Comparison of ENCODE assay signal across 23 cellular contexts in genomic region chr16:50745940-50746339, GRCh38. TPM values are rescaled to one million over a fixed set of nuclear protein-coding genes. Genes with fewer than 3 reads are reported as not detected.
DNase-seq lines count a peak whose midpoint lies in the region; ATAC-seq, FAIRE-seq and TF ChIP-seq lines count a peak whose summit lies in the region.
"Had no signal": no experiment of that assay in that cellular context is flagged by ENCODE, and none has a peak within 500 bp of the region (broad histone marks: within the 10 kb centered on the region; RNA-seq: fewer than 3 reads in every experiment).

No MANE protein-coding gene starts in this region.

- H3K4me1 Mint-ChIP-seq in activated CD4-positive, alpha-beta T cell treated with anti-CD3 and anti-CD28 coated beads, Interleukin-2, amount 10 ng/mL, durations not matched to agents 24 days and 14 days: peaks cover 52% of the 10 kb centered on the region
- peaks cover 51 to 60% of the 10 kb centered on the region in 2 donors for H3K4me1 Mint-ChIP-seq in natural killer cell

- no peak for TF ChIP-seq POLR2A in GM12891 (IDR thresholded peaks at IDR 0.05; ENCODE audit: low read depth, low read length)

- H3K4me1 ChIP-seq in lower lobe of right lung: peaks cover 58% of the 10 kb centered on the region
- H3K4me1 ChIP-seq: BE2C, SJCRH30 had no signal

- peak; percentile 47 for FAIRE-seq in GM12891 (lab: Jason Lieb, UNC)
- FAIRE-seq: HTR-8/SVneo had no signal

- no peaks in the 10 kb centered on the region for H3K9me3 ChIP-seq in lower lobe of right lung
- H3K9me3 ChIP-seq: BE2C, SJCRH30, thyroid gland had no signal

- no peaks in the 10 kb centered on the region for H3K27me3 Mint-ChIP-seq in activated CD4-positive, alpha-beta T cell treated with anti-CD3 and anti-CD28 coated beads, Interleukin-2, amount 10 ng/mL, durations not matched to agents 24 days and 14 days
- no peaks in the 10 kb centered on the region for H3K27me3 Mint-ChIP-seq in natural killer cell (ENCODE audit: low read depth in 2 of 2)

- peak overlapping the region; percentile 95 for H3K4me3 Mint-ChIP-seq in activated CD4-positive, alpha-beta T cell treated with anti-CD3 and anti-CD28 coated beads, Interleukin-2, amount 10 ng/mL, durations not matched to agents 24 days and 14 days
- H3K4me3 Mint-ChIP-seq in natural killer cell: peak overlapping the region; percentile 66
- H3K4me3 Mint-ChIP-seq: nephron progenitor cell had no signal

- no peaks in the 10 kb centered on the region for H3K27me3 ChIP-seq in lower lobe of right lung (ENCODE audit: low read depth)
- H3K27me3 ChIP-seq: BE2C, SJCRH30, thyroid gland had no signal

- no peak overlapping the region for H3K27ac ChIP-seq in lower lobe of right lung
- H3K27ac ChIP-seq: SJCRH30 had no signal

- DNase-seq in activated CD4-positive, alpha-beta T cell treated with anti-CD3 and anti-CD28 coated beads, Interleukin-2, amount 10 ng/mL, durations not matched to agents 24 days and 14 days: peak; percentile 66
- DNase-seq in activated CD4-positive, alpha-beta T cell treated with anti-CD3 and anti-CD28 coated beads for 48 hours: no peak
- DNase-seq in GM12891 (ENCODE audit: insufficient read length, low spot score) (no peak), natural killer cell (no peak), HUDEP-2 (lab: John Stamatoyannopoulos, UW; ENCODE audit: unreplicated experiment in 76 of 76) (no peak), lower lobe of right lung (no peak), NCI-H2107 treated with DMSO at 0.1 percent for 48 hours (lab: John Stamatoyannopoulos, UW; ENCODE audit: unreplicated experiment) (no peak)
- no peak for DNase-seq in activated naive CD4-positive, alpha-beta T cell treated with anti-CD3 and anti-CD28 coated beads, Interleukin-2, amount 50 U/mL, for 72 hours (ENCODE audit: low spot score in 2 of 2)
- DNase-seq: 8988T; anterior cingulate cortex; BE2C; GDM1; HFFc6; kidney; NCI-H2171 treated with DMSO at 0.1 percent for 48 hours; NCI-H748 treated with DMSO at 0.1 percent for 48 hours; nephron progenitor cell; PC-3; SJCRH30; stimulated activated CD8-positive, alpha-beta memory T cell treated with anti-CD3 and anti-CD28 coated beads, Interleukin-4, amount 100 ng/mL, for 48 hours; T-helper 9 cell had no signal

- peaks cover 26% of the 10 kb centered on the region for H3K36me3 ChIP-seq in lower lobe of right lung
- H3K36me3 ChIP-seq: BE2C, SJCRH30, thyroid gland had no signal

- peak overlapping the region; percentile 85 for H3K27ac Mint-ChIP-seq in activated CD4-positive, alpha-beta T cell treated with anti-CD3 and anti-CD28 coated beads, Interleukin-2, amount 10 ng/mL, durations not matched to agents 24 days and 14 days
- H3K27ac Mint-ChIP-seq in activated naive CD4-positive, alpha-beta T cell treated with anti-CD3 and anti-CD28 coated beads, Interleukin-2, amount 50 U/mL, for 72 hours: peak overlapping the region; percentile 95
- peak overlapping the region; percentile 97 to 99 for H3K27ac Mint-ChIP-seq in natural killer cell
- H3K27ac Mint-ChIP-seq: nephron progenitor cell had no signal

- no peak overlapping the region for H3K4me3 ChIP-seq in lower lobe of right lung
- H3K4me3 ChIP-seq: SJCRH30, thyroid gland had no signal

- intact Hi-C loops in activated CD4-positive, alpha-beta T cell treated with anti-CD3 and anti-CD28 coated beads, Interleukin-2, amount 10 ng/mL, durations not matched to agents 24 days and 14 days (cut with micrococcal nuclease): loop anchor here (1.0 to 5.0 kb wide), 4 partner anchors 19 to 409 kb away; partner anchors contain the start of gene BRD7
- intact Hi-C loops in natural killer cell (cut with micrococcal nuclease) (loop anchor here (2.0 to 10.0 kb wide), 4 partner anchors 59 to 419 kb away; partner anchors contain the start of genes BRD7 and NKD1), lower lobe of right lung (cut with DNase I) (no loop called here)

- no peaks in the 10 kb centered on the region for H3K9me3 Mint-ChIP-seq in activated CD4-positive, alpha-beta T cell treated with anti-CD3 and anti-CD28 coated beads, Interleukin-2, amount 10 ng/mL, durations not matched to agents 24 days and 14 days
- H3K9me3 Mint-ChIP-seq in activated naive CD4-positive, alpha-beta T cell treated with anti-CD3 and anti-CD28 coated beads, Interleukin-2, amount 50 U/mL, for 72 hours: no peaks in the 10 kb centered on the region
- no peaks in the 10 kb centered on the region for H3K9me3 Mint-ChIP-seq in natural killer cell
- H3K9me3 Mint-ChIP-seq: HFFc6, nephron progenitor cell had no signal

- TF ChIP-seq CTCF in natural killer cell (IDR thresholded peaks at IDR 0.05): no peak
- TF ChIP-seq CTCF in lower lobe of right lung (IDR thresholded peaks at IDR 0.05): no peak

- no peak for ATAC-seq in activated naive CD4-positive, alpha-beta T cell treated with anti-CD3 and anti-CD28 coated beads, Interleukin-2, amount 50 U/mL, for 72 hours
- no peak for ATAC-seq in natural killer cell
- ATAC-seq in lower lobe of right lung: no peak
- ATAC-seq: PC-3 had no signal

- H3K36me3 Mint-ChIP-seq in activated CD4-positive, alpha-beta T cell treated with anti-CD3 and anti-CD28 coated beads, Interleukin-2, amount 10 ng/mL, durations not matched to agents 24 days and 14 days (ENCODE audit: low read depth): peaks cover 49% of the 10 kb centered on the region
- peaks cover 29 to 39% of the 10 kb centered on the region in 2 donors for H3K36me3 Mint-ChIP-seq in activated naive CD4-positive, alpha-beta T cell treated with anti-CD3 and anti-CD28 coated beads, Interleukin-2, amount 50 U/mL, for 72 hours
- peaks cover 12% of the 10 kb centered on the region for H3K36me3 Mint-ChIP-seq in natural killer cell

TF ChIP-seq in GM12891, 5 proteins besides CTCF, POLR2A, EP300 and RAD21:
- TF ChIP-seq POU2F2 (IDR thresholded peaks at IDR 0.05; ENCODE audit: low read depth, low read length): no peak
- no peak for TF ChIP-seq POLR2AphosphoS5 (IDR thresholded peaks at IDR 0.05; ENCODE audit: low read depth, low read length)
- TF ChIP-seq SPI1 (IDR thresholded peaks at IDR 0.05; ENCODE audit: low read depth, low read length): no peak
- TF ChIP-seq PAX5 (IDR thresholded peaks at IDR 0.05; ENCODE audit: insufficient read depth, low read length, severe bottlenecking): no peak
- TF ChIP-seq TAF1 (IDR thresholded peaks at IDR 0.05; ENCODE audit: low read depth, low read length): no peak
TF ChIP-seq in GM12891: peak in this region for 0.

RNA-seq across cellular contexts. Expression of gene CYLD, which starts 4.1 kb away (rescaled TPM):
- 178 TPM in 2 replicates for total RNA-seq in activated CD4-positive, alpha-beta T cell treated with anti-CD3 and anti-CD28 coated beads, Interleukin-2, amount 10 ng/mL, durations not matched to agents 24 days and 14 days
- 57.1 TPM for polyA plus RNA-seq in GM12891 (2012; ENCODE audit: low read depth, missing spikeins)
- 10 to 100 TPM; 88.2 to 92.9 TPM for total RNA-seq in activated naive CD4-positive, alpha-beta T cell treated with anti-CD3 and anti-CD28 coated beads, Interleukin-2, amount 50 U/mL, for 72 hours
- total RNA-seq in natural killer cell: 100 to 1,000 TPM; 227 to 246 (median 236) TPM
- total RNA-seq in lower lobe of right lung: 45.8 TPM

RNA-seq across cellular contexts. Expression of gene NOD2, which starts 52.5 kb away (rescaled TPM):
- 8.3 and 9.3 TPM in 2 replicates for total RNA-seq in activated CD4-positive, alpha-beta T cell treated with anti-CD3 and anti-CD28 coated beads, Interleukin-2, amount 10 ng/mL, durations not matched to agents 24 days and 14 days
- polyA plus RNA-seq in GM12891 (2012; ENCODE audit: low read depth, missing spikeins): 9.7 TPM
- total RNA-seq in activated naive CD4-positive, alpha-beta T cell treated with anti-CD3 and anti-CD28 coated beads, Interleukin-2, amount 50 U/mL, for 72 hours: 1 to 10 TPM in 1 of 2 donors, under 1 TPM in 1; 0.59 to 5.1 TPM
- total RNA-seq in natural killer cell: 1 to 10 TPM; 2.8 to 8.6 (median 2.9) TPM
- 13.2 TPM for total RNA-seq in lower lobe of right lung
- total RNA-seq: HFFc6, SJCRH30 had no signal
